15 cellular contexts compared by ENCODE assay signal in genomic region chr2:226891780-226892590, GRCh38. TPM values are rescaled to one million over a fixed set of nuclear protein-coding genes. Genes with fewer than 3 reads are reported as not detected.
DNase-seq lines count a peak whose midpoint lies in the region; TF ChIP-seq lines count a peak whose summit lies in the region.
"Had no signal": no experiment of that assay in that cellular context is flagged by ENCODE, and none has a peak within 500 bp of the region (broad histone marks: within the 10 kb centered on the region; RNA-seq: fewer than 3 reads in every experiment).

No MANE protein-coding gene starts in this region.

- DNase-seq in HFF-Myc (ENCODE audit: extremely low read depth, low read depth) (peak; percentile 80), brain pericyte (ENCODE audit: low read depth, low spot score) (peak; percentile 62), iris pigment epithelial cell (ENCODE audit: low read depth) (peak; percentile 96), type B pancreatic cell (ENCODE audit: extremely low spot score, unreplicated experiment) (no peak), HuH-7.5 (ENCODE audit: low spot score) (no peak)
- no peak for DNase-seq in central memory CD4-positive, alpha-beta T cell
- no peak for DNase-seq in activated T-helper 2 cell treated with anti-CD3 and anti-CD28 coated beads, Interferon-gamma antibody, Interleukin-2, Interleukin-4, amounts not matched to agents 10 μg/mL and 5 μg/mL and 100 μg/mL, durations not matched to agents 14 hours and 24 hours and 36 hours (ENCODE audit: low spot score)
- DNase-seq: activated CD4-positive, alpha-beta T cell treated with anti-CD3 and anti-CD28 coated beads for 4 hours; AML-193; NCI-H2081 treated with DMSO at 0.1 percent for 48 hours; stimulated activated CD4-positive, alpha-beta T cell treated with anti-CD3 and anti-CD28 coated beads, Interleukin-15, amount 100 ng/mL, for 24 hours had no signal

- no peaks in the 10 kb centered on the region for H3K27me3 Mint-ChIP-seq in activated T-helper 2 cell treated with anti-CD3 and anti-CD28 coated beads, Interferon-gamma antibody, Interleukin-2, Interleukin-4, amounts not matched to agents 10 μg/mL and 5 μg/mL and 100 μg/mL, durations not matched to agents 14 hours and 24 hours and 36 hours (ENCODE audit: low read depth)
- H3K27me3 Mint-ChIP-seq in type B pancreatic cell, result no peaks in the 10 kb centered on the region

- peaks cover 48% of the 10 kb centered on the region for H3K4me1 ChIP-seq in ACC112 (ENCODE audit: control insufficient read depth, insufficient read depth, low read length, unreplicated experiment)

- H3K4me3 Mint-ChIP-seq in activated T-helper 2 cell treated with anti-CD3 and anti-CD28 coated beads, Interferon-gamma antibody, Interleukin-2, Interleukin-4, amounts not matched to agents 10 μg/mL and 5 μg/mL and 100 μg/mL, durations not matched to agents 14 hours and 24 hours and 36 hours (ENCODE audit: low read depth), result no peak overlapping the region
- no peak overlapping the region for H3K4me3 Mint-ChIP-seq in type B pancreatic cell
- H3K4me3 Mint-ChIP-seq: neural crest cell had no signal

- H2AFZ ChIP-seq in ACC112 (ENCODE audit: low read length, unreplicated experiment), result no peak overlapping the region

- peak overlapping the region; percentile 58 for H3K27ac ChIP-seq in ACC112 (ENCODE audit: low read depth, low read length)
- H3K27ac ChIP-seq: cardiac muscle cell, vagina had no signal

- no peaks in the 10 kb centered on the region for H3K79me2 ChIP-seq in ACC112 (ENCODE audit: control insufficient read depth, insufficient read depth, low read length, unreplicated experiment)

- H3K36me3 ChIP-seq in ACC112 (ENCODE audit: insufficient read depth, low read length), result no peaks in the 10 kb centered on the region
- H3K36me3 ChIP-seq: cardiac muscle cell, vagina had no signal

- intact Hi-C loops in activated T-helper 2 cell treated with anti-CD3 and anti-CD28 coated beads, Interferon-gamma antibody, Interleukin-2, Interleukin-4, amounts not matched to agents 10 μg/mL and 5 μg/mL and 100 μg/mL, durations not matched to agents 14 hours and 24 hours and 36 hours (cut with micrococcal nuclease), result no loop called here

- H3K36me3 Mint-ChIP-seq in activated T-helper 2 cell treated with anti-CD3 and anti-CD28 coated beads, Interferon-gamma antibody, Interleukin-2, Interleukin-4, amounts not matched to agents 10 μg/mL and 5 μg/mL and 100 μg/mL, durations not matched to agents 14 hours and 24 hours and 36 hours (ENCODE audit: low read depth), result peaks cover 15% of the 10 kb centered on the region
- H3K36me3 Mint-ChIP-seq in type B pancreatic cell, result peaks cover 6% of the 10 kb centered on the region

- TF ChIP-seq CTCF in HFF-Myc (IDR thresholded peaks at IDR 0.05; ENCODE audit: low read depth, low read length, missing control alignments) (no peak), type B pancreatic cell (conservative IDR thresholded peaks at IDR 0.05) (no peak)

- no peaks in the 10 kb centered on the region for H3K9me3 Mint-ChIP-seq in activated T-helper 2 cell treated with anti-CD3 and anti-CD28 coated beads, Interferon-gamma antibody, Interleukin-2, Interleukin-4, amounts not matched to agents 10 μg/mL and 5 μg/mL and 100 μg/mL, durations not matched to agents 14 hours and 24 hours and 36 hours
- no peaks in the 10 kb centered on the region for H3K9me3 Mint-ChIP-seq in type B pancreatic cell
- H3K9me3 Mint-ChIP-seq: neural crest cell had no signal

- H3K27me3 ChIP-seq in ACC112 (ENCODE audit: insufficient read depth, low read length), result no peaks in the 10 kb centered on the region
- H3K27me3 ChIP-seq: cardiac muscle cell, vagina had no signal

- H3K4me3 ChIP-seq in ACC112 (ENCODE audit: low read depth, low read length) (peak overlapping the region; percentile 41; the same call in 1 of the 2 replicates), HFF-Myc (replicated peaks; ENCODE audit: low read depth, low read length) (no peak overlapping the region)
- H3K4me3 ChIP-seq: cardiac muscle cell, vagina had no signal

- H3K27ac Mint-ChIP-seq in activated T-helper 2 cell treated with anti-CD3 and anti-CD28 coated beads, Interferon-gamma antibody, Interleukin-2, Interleukin-4, amounts not matched to agents 10 μg/mL and 5 μg/mL and 100 μg/mL, durations not matched to agents 14 hours and 24 hours and 36 hours, result no peak overlapping the region
- H3K27ac Mint-ChIP-seq in type B pancreatic cell, result no peak overlapping the region

- no peaks in the 10 kb centered on the region for H3K4me1 Mint-ChIP-seq in activated T-helper 2 cell treated with anti-CD3 and anti-CD28 coated beads, Interferon-gamma antibody, Interleukin-2, Interleukin-4, amounts not matched to agents 10 μg/mL and 5 μg/mL and 100 μg/mL, durations not matched to agents 14 hours and 24 hours and 36 hours (ENCODE audit: low read depth)
- no peaks in the 10 kb centered on the region for H3K4me1 Mint-ChIP-seq in type B pancreatic cell (ENCODE audit: unreplicated experiment)
- H3K4me1 Mint-ChIP-seq: neural crest cell had no signal

RNA-seq across cellular contexts. Expression of gene RHBDD1, which starts 56.1 kb away (rescaled TPM):
- 40.9 and 42.2 TPM in 2 replicates for total RNA-seq in activated T-helper 2 cell treated with anti-CD3 and anti-CD28 coated beads, Interferon-gamma antibody, Interleukin-2, Interleukin-4, amounts not matched to agents 10 μg/mL and 5 μg/mL and 100 μg/mL, durations not matched to agents 14 hours and 24 hours and 36 hours
- 32.0 and 34.9 TPM in 2 replicates for total RNA-seq in type B pancreatic cell (ENCODE audit: low replicate concordance)

Comparison
In these comparisons a context has a peak if more than half of its experiments do, and no peak if none do; other contexts are left out.
1. DNase-seq: peak in HFF-Myc (single experiment), brain pericyte (single experiment) and iris pigment epithelial cell (single experiment); none in central memory CD4-positive, alpha-beta T cell (single experiment), activated T-helper 2 cell treated with anti-CD3 and anti-CD28 coated beads, Interferon-gamma antibody, Interleukin-2, Interleukin-4, amounts not matched to agents 10 μg/mL and 5 μg/mL and 100 μg/mL, durations not matched to agents 14 hours and 24 hours and 36 hours (single experiment), type B pancreatic cell (single experiment) and HuH-7.5 (single experiment).